Comparison of ENCODE assay signal across 20 cellular contexts in genomic region chr10:75472685-75473084, GRCh38. TPM values are rescaled to one million over a fixed set of nuclear protein-coding genes. Genes with fewer than 3 reads are reported as not detected.
DNase-seq lines count a peak whose midpoint lies in the region; FAIRE-seq and TF ChIP-seq lines count a peak whose summit lies in the region.
"Had no signal": no experiment of that assay in that cellular context is flagged by ENCODE, and none has a peak within 500 bp of the region (broad histone marks: within the 10 kb centered on the region; RNA-seq: fewer than 3 reads in every experiment).

No MANE protein-coding gene starts in this region.

- no peaks in the 10 kb centered on the region for H3F3A ChIP-seq in Loucy (ENCODE audit: low read depth)

- H3K4me2 ChIP-seq in H9 (ENCODE audit: insufficient read depth, insufficient read length, low read length) (no peak overlapping the region), Loucy (ENCODE audit: low read depth, low read length, poor library complexity, severe bottlenecking) (peak overlapping the region; percentile 15)

- H2BK120ac ChIP-seq in H9 (ENCODE audit: low read depth, low read length, poor library complexity, severe bottlenecking) = no peak overlapping the region

- peaks cover 0 to 16% (median 0%) of the 10 kb centered on the region in 3 experiments; a peak in 3 of 7 replicates for H3K36me3 Mint-ChIP-seq in H9 (ENCODE audit: insufficient read depth in 1 of 3, low read depth in 3 of 3)

- H3K4me3 ChIP-seq in Loucy (ENCODE audit: low read length, poor library complexity, severe bottlenecking) = no peak overlapping the region
- no peak overlapping the region for H3K4me3 ChIP-seq in bronchial epithelial cell (ENCODE audit: low read depth, low read length)
- H3K4me3 ChIP-seq: K562 had no signal

- H4K20me1 ChIP-seq in H9 (ENCODE audit: control insufficient read depth, insufficient read depth, insufficient read length) = no peaks in the 10 kb centered on the region
- no peaks in the 10 kb centered on the region for H4K20me1 ChIP-seq in Loucy (ENCODE audit: insufficient read depth, low read length, poor library complexity, severe bottlenecking)

- peaks cover 26 to 27% of the 10 kb centered on the region in 2 experiments for H3K4me1 Mint-ChIP-seq in H9

- H2BK20ac ChIP-seq in H9 (ENCODE audit: low read depth, low read length, poor library complexity, severe bottlenecking) = no peak overlapping the region

- peaks cover 3 to 5% of the 10 kb centered on the region in 2 experiments; a peak in 4 of 5 replicates for H3K9me3 Mint-ChIP-seq in H9
- H3K9me3 Mint-ChIP-seq: HFFc6 had no signal

- H3K4me1 ChIP-seq in H9 (ENCODE audit: insufficient read depth, low read length) = peaks cover 10% of the 10 kb centered on the region; the same call in 1 of the 2 replicates
- H3K4me1 ChIP-seq in Loucy (ENCODE audit: insufficient read depth, low read length, poor library complexity, severe bottlenecking) = peaks cover 10% of the 10 kb centered on the region

- H3K27ac ChIP-seq in H9 (ENCODE audit: insufficient read length, low read depth, low read length) = no peak overlapping the region

- H3K23ac ChIP-seq in H9 (ENCODE audit: insufficient read length, low read depth, low read length) = no peak overlapping the region

- no peaks in the 10 kb centered on the region for H3K79me2 ChIP-seq in H9 (ENCODE audit: insufficient read depth, low read length)
- no peaks in the 10 kb centered on the region for H3K79me2 ChIP-seq in Loucy (ENCODE audit: insufficient read depth, low read length)

- H3K4ac ChIP-seq in H9 (ENCODE audit: low read depth, low read length) = no peak overlapping the region

- no peaks in the 10 kb centered on the region for H3K9me2 ChIP-seq in Loucy (replicated peaks; ENCODE audit: low read depth, low read length)

- H2AK5ac ChIP-seq in H9 (ENCODE audit: insufficient read length, low read length) = no peak overlapping the region

- H3K18ac ChIP-seq in H9 (ENCODE audit: insufficient read length, low read depth, low read length) = no peak overlapping the region

- H4K5ac ChIP-seq in H9 (ENCODE audit: insufficient read length, low read depth, low read length) = no peak overlapping the region

- no CpG with 5 or more reads among the region's 2 CpGs for WGBS in H9 (ENCODE audit: extremely low coverage, insufficient read length, low lambda C conversion rate)

- H2BK15ac ChIP-seq in H9 (ENCODE audit: low read depth, low read length) = no peak overlapping the region

- H4K8ac ChIP-seq in H9 (replicated peaks; ENCODE audit: insufficient read length, low read depth, low read length) = no peak overlapping the region

- H3K27me3 ChIP-seq in H9 (ENCODE audit: insufficient read depth, low read length) (no peaks in the 10 kb centered on the region), Loucy (ENCODE audit: insufficient read depth, low read length, poor library complexity, severe bottlenecking) (no peaks in the 10 kb centered on the region), bronchial epithelial cell (ENCODE audit: control insufficient read depth, insufficient read depth, low read length) (no peaks in the 10 kb centered on the region)
- H3K27me3 ChIP-seq: BE2C had no signal

- H3K9me3 ChIP-seq in H9 (ENCODE audit: control insufficient read depth, low read depth, low read length) (no peaks in the 10 kb centered on the region), Loucy (ENCODE audit: insufficient read depth, low read depth, low read length) (no peaks in the 10 kb centered on the region)
- H3K9me3 ChIP-seq: BE2C had no signal

- no peak overlapping the region for H3T11ph ChIP-seq in H9 (ENCODE audit: low read length)

- no peak overlapping the region for H2BK5ac ChIP-seq in H9 (ENCODE audit: insufficient read length, low read length)

- no peak overlapping the region for H3K14ac ChIP-seq in H9 (ENCODE audit: insufficient read depth, low read length)

- TF ChIP-seq CTCF in H9 (conservative IDR thresholded peaks at IDR 0.05) = no peak
- TF ChIP-seq CTCF in Loucy (conservative IDR thresholded peaks at IDR 0.05; ENCODE audit: low read length) = no peak
- no peak for TF ChIP-seq CTCF in bronchial epithelial cell (IDR thresholded peaks at IDR 0.05; ENCODE audit: insufficient read depth, low read length, severe bottlenecking)

- no peak overlapping the region for H3K56ac ChIP-seq in H9 (ENCODE audit: insufficient read length, low read depth, low read length)

- peak; percentile 50 for FAIRE-seq in bronchial epithelial cell (lab: Jason Lieb, UNC)
- no peak for FAIRE-seq in urothelium cell line (lab: Jason Lieb, UNC)
- FAIRE-seq: D721Med, K562, RCC 7860 had no signal

- no peaks in the 10 kb centered on the region for H3K23me2 ChIP-seq in H9 (ENCODE audit: insufficient read length, low read depth, low read length, poor library complexity, severe bottlenecking)

- H3K27me3 Mint-ChIP-seq in H9 (ENCODE audit: low read depth) = peaks cover 73% of the 10 kb centered on the region

- H3K9ac ChIP-seq in H9 (ENCODE audit: extremely low read depth, insufficient read length, low read length) = no peak overlapping the region
- H3K9ac ChIP-seq in Loucy (ENCODE audit: low read depth, low read length, poor library complexity, severe bottlenecking) = no peak overlapping the region

- no peak overlapping the region for H2BK12ac ChIP-seq in H9 (ENCODE audit: insufficient read length, low read depth, low read length)

- no peak overlapping the region for H4K91ac ChIP-seq in H9 (ENCODE audit: insufficient read length, low read depth, low read length)

- DNase-seq in H9 (peak; percentile 8), bronchial epithelial cell (ENCODE audit: low read depth) (no peak), mucosa of gallbladder (ENCODE audit: low spot score) (peak; percentile 44), urothelium cell line (ENCODE audit: low spot score) (no peak), activated gamma-delta T cell (lab: John Stamatoyannopoulos, UW) (no peak), SW480 (ENCODE audit: low spot score) (no peak)
- no peak for DNase-seq in activated CD8-positive, alpha-beta memory T cell treated with anti-CD3 and anti-CD28 coated beads, Interleukin-2, amount 50 U/mL, for 48 hours
- DNase-seq: BE2C, DMS79, H7, HFFc6, NCI-H1092, NCI-H1436, NCI-H1930, OCI-M1 had no signal

- no peak overlapping the region for H2AFZ ChIP-seq in H9 (ENCODE audit: low read length)
- peak overlapping the region; percentile 73 for H2AFZ ChIP-seq in Loucy (ENCODE audit: low read length)

- H3K27ac Mint-ChIP-seq in H9 = no peak overlapping the region
- H3K27ac Mint-ChIP-seq: HFFc6 had no signal

- H3K79me1 ChIP-seq in H9 (ENCODE audit: insufficient read depth, low read depth, low read length, poor library complexity, severe bottlenecking) = no peaks in the 10 kb centered on the region

- H3K4me3 Mint-ChIP-seq in H9 = no peak overlapping the region
- H3K4me3 Mint-ChIP-seq: HFFc6 had no signal

- no peaks in the 10 kb centered on the region for H3K36me3 ChIP-seq in Loucy (ENCODE audit: insufficient read depth, low read length)
- no peaks in the 10 kb centered on the region for H3K36me3 ChIP-seq in bronchial epithelial cell (ENCODE audit: control insufficient read depth, insufficient read depth, low read length)
- H3K36me3 ChIP-seq: BE2C had no signal

RNA-seq across cellular contexts. Expression of gene LRMDA, which starts 41.3 kb away (rescaled TPM):
- total RNA-seq in H9 (2021) = 1.8 and 2.1 TPM in 2 replicates
- total RNA-seq in bronchial epithelial cell = 1.6 and 3.1 TPM in 2 replicates
- total RNA-seq in mucosa of gallbladder = 17.1 TPM
- total RNA-seq: A673, H7 had no signal

Comparison
In these comparisons a context has a peak if more than half of its experiments do, and no peak if none do; other contexts are left out.
1. DNase-seq: peak in H9 (single experiment) and mucosa of gallbladder (single experiment); none in bronchial epithelial cell (single experiment), urothelium cell line (single experiment), activated gamma-delta T cell (single experiment), activated CD8-positive, alpha-beta memory T cell treated with anti-CD3 and anti-CD28 coated beads, Interleukin-2, amount 50 U/mL, for 48 hours (single experiment) and SW480 (single experiment).